In the genomic region with DNA sequence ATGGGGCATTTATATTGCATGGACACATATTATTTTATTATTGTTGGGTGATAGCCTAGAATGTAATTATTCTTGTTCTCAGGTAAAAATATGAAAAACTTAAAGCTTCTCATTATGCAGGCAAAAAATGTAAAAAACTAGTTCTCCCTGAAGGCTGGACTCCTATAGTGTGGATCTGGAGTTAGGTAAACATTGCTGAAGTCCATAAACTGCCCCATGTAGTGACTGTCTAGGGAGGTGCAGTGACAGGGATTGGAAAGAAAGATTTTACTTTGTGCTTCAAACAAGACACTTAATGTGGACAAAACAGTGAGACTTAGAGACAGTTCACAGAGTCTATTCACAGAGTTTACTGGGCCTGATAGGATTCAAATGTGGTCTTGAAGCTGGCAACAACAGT, we compare ENCODE assay signal across 23 cellular contexts. TPM values are rescaled to one million over a fixed set of nuclear protein-coding genes. Genes with fewer than 3 reads are reported as not detected.
A peak's percentile ranks its signal among the peaks of the same experiment; 100 is the strongest.
DNase-seq lines count a peak whose midpoint lies in the region; ATAC-seq, FAIRE-seq and TF ChIP-seq lines count a peak whose summit lies in the region.
"Had no signal": no experiment of that assay in that cellular context is flagged by ENCODE, and none has a peak within 500 bp of the region (broad histone marks: within the 10 kb centered on the region; RNA-seq: fewer than 3 reads in every experiment).

No MANE protein-coding gene starts in this region.

- H3K4me2 ChIP-seq in hepatocyte = no peak overlapping the region

- intact Hi-C loops in esophagus muscularis mucosa (cut with DNase I) = loop anchor here (5.0 kb wide), 1 partner anchor 205 kb away; no protein-coding TSS in a partner anchor
- intact Hi-C loops in upper lobe of right lung (cut with DNase I) = loop anchor here (10.0 kb wide), 1 partner anchor 203 kb away; no protein-coding TSS in a partner anchor

- CTCF ChIA-PET in T-cell (lab: Charles Lee) = no interaction called here

- H3K36me3 ChIP-seq in esophagus muscularis mucosa = no peaks in the 10 kb centered on the region
- H3K36me3 ChIP-seq in hepatocyte (replicated peaks; ENCODE audit: insufficient read depth, low read depth) = no peaks in the 10 kb centered on the region
- no peaks in the 10 kb centered on the region for H3K36me3 ChIP-seq in upper lobe of right lung

- peaks cover 3% of the 10 kb centered on the region for H3K9me3 Mint-ChIP-seq in osteocyte (ENCODE audit: unreplicated experiment)
- peaks cover 0 to 3% (median 0%) of the 10 kb centered on the region in 3 donors for H3K9me3 Mint-ChIP-seq in T-cell
- H3K9me3 Mint-ChIP-seq: activated CD4-positive, alpha-beta T cell treated with anti-CD3 and anti-CD28 coated beads, Interleukin-2, amount 10 ng/mL, durations not matched to agents 24 days and 14 days had no signal

- H3K27ac Mint-ChIP-seq in osteocyte (ENCODE audit: unreplicated experiment) (peak overlapping the region; percentile 15), T-cell (no peak overlapping the region)
- H3K27ac Mint-ChIP-seq: activated CD4-positive, alpha-beta T cell treated with anti-CD3 and anti-CD28 coated beads, Interleukin-2, amount 10 ng/mL, durations not matched to agents 24 days and 14 days; activated naive CD4-positive, alpha-beta T cell treated with anti-CD3 and anti-CD28 coated beads, Interleukin-2, amount 50 U/mL, for 72 hours had no signal

- H3K4me3 Mint-ChIP-seq in osteocyte (ENCODE audit: unreplicated experiment) = no peak overlapping the region
- no peak overlapping the region for H3K4me3 Mint-ChIP-seq in T-cell
- H3K4me3 Mint-ChIP-seq: activated CD4-positive, alpha-beta T cell treated with anti-CD3 and anti-CD28 coated beads, Interleukin-2, amount 10 ng/mL, durations not matched to agents 24 days and 14 days had no signal

- H3K4me1 ChIP-seq in esophagus muscularis mucosa = peaks cover 11 to 21% (median 15%) of the 10 kb centered on the region in 4 donors
- H3K4me1 ChIP-seq in hepatocyte (ENCODE audit: insufficient read depth) = peaks cover 22% of the 10 kb centered on the region
- H3K4me1 ChIP-seq in upper lobe of right lung = peaks cover 24% of the 10 kb centered on the region

- no peaks in the 10 kb centered on the region for H3K9me3 ChIP-seq in esophagus muscularis mucosa
- H3K9me3 ChIP-seq in hepatocyte (ENCODE audit: low read depth) = no peaks in the 10 kb centered on the region
- no peaks in the 10 kb centered on the region for H3K9me3 ChIP-seq in upper lobe of right lung

- no peak for DNase-seq in esophagus muscularis mucosa (ENCODE audit: extremely low spot score)
- DNase-seq in hepatocyte (ENCODE audit: low spot score) = no peak
- no peak for DNase-seq in osteocyte (ENCODE audit: extremely low spot score, unreplicated experiment)
- no peak for DNase-seq in upper lobe of right lung
- no peak for DNase-seq in SIG-M5 (lab: John Stamatoyannopoulos, UW)
- DNase-seq in caudate nucleus (lab: John Stamatoyannopoulos, UW) = no peak
- DNase-seq in T-cell = no peak
- no peak for DNase-seq in urothelium cell line (ENCODE audit: low spot score)
- DNase-seq: activated CD4-positive, alpha-beta T cell treated with anti-CD3 and anti-CD28 coated beads, Interleukin-2, amount 10 ng/mL, durations not matched to agents 24 days and 14 days; effector memory CD4-positive, alpha-beta T cell; NCI-H1105 treated with DMSO at 0.1 percent for 48 hours; retina; stimulated activated CD8-positive, alpha-beta memory T cell treated with anti-CD3 and anti-CD28 coated beads, Interleukin-4, amount 100 ng/mL, for 48 hours had no signal

- H4K20me1 ChIP-seq in hepatocyte (ENCODE audit: insufficient read depth, poor library complexity, severe bottlenecking) = no peaks in the 10 kb centered on the region

- H3K4me3 ChIP-seq in esophagus muscularis mucosa (no peak overlapping the region), hepatocyte (no peak overlapping the region), upper lobe of right lung (no peak overlapping the region)
- H3K4me3 ChIP-seq: SK-N-MC had no signal

- H3K27me3 ChIP-seq in esophagus muscularis mucosa (no peaks in the 10 kb centered on the region), hepatocyte (no peaks in the 10 kb centered on the region), upper lobe of right lung (no peaks in the 10 kb centered on the region)

- no peak for FAIRE-seq in urothelium cell line (lab: Jason Lieb, UNC)
- FAIRE-seq: D721Med, H1, RCC 7860 had no signal

- peaks cover 37% of the 10 kb centered on the region for H3K4me1 Mint-ChIP-seq in osteocyte (ENCODE audit: unreplicated experiment)
- no peaks in the 10 kb centered on the region for H3K4me1 Mint-ChIP-seq in T-cell
- H3K4me1 Mint-ChIP-seq: activated CD4-positive, alpha-beta T cell treated with anti-CD3 and anti-CD28 coated beads, Interleukin-2, amount 10 ng/mL, durations not matched to agents 24 days and 14 days had no signal

- TF ChIP-seq CTCF in esophagus muscularis mucosa (IDR thresholded peaks at IDR 0.05) (no peak), hepatocyte (IDR thresholded peaks at IDR 0.05; ENCODE audit: poor library complexity) (no peak), osteocyte (IDR thresholded peaks at IDR 0.05) (no peak), upper lobe of right lung (IDR thresholded peaks at IDR 0.05) (no peak)

- no peak for TF ChIP-seq POLR2A in esophagus muscularis mucosa (IDR thresholded peaks at IDR 0.05; ENCODE audit: low read depth)

- H3K27me3 Mint-ChIP-seq in osteocyte (ENCODE audit: unreplicated experiment) (no peaks in the 10 kb centered on the region), T-cell (no peaks in the 10 kb centered on the region)
- H3K27me3 Mint-ChIP-seq: activated CD4-positive, alpha-beta T cell treated with anti-CD3 and anti-CD28 coated beads, Interleukin-2, amount 10 ng/mL, durations not matched to agents 24 days and 14 days had no signal

- ATAC-seq in upper lobe of right lung (no peak), T-cell (replicated peaks in 1 of 4) (no peak)
- ATAC-seq: activated naive CD4-positive, alpha-beta T cell treated with anti-CD3 and anti-CD28 coated beads, Interleukin-2, amount 50 U/mL, for 72 hours had no signal

- POLR2A ChIA-PET in T-cell (lab: Charles Lee) = interaction anchor here in 1 of 2 donors (0.7 kb wide), 1 partner anchor 57 kb away, joined by 4 read pairs; no protein-coding TSS in a partner anchor

- TF ChIP-seq EP300 in esophagus muscularis mucosa (IDR thresholded peaks at IDR 0.05) = no peak

- H3K79me2 ChIP-seq in hepatocyte = no peaks in the 10 kb centered on the region

- H3K27ac ChIP-seq in esophagus muscularis mucosa (replicated peaks in 1 of 4) = peak overlapping the region; percentile 47 to 63 (median 58)
- H3K27ac ChIP-seq in hepatocyte = peak overlapping the region; percentile 8
- peak overlapping the region; percentile 69 for H3K27ac ChIP-seq in upper lobe of right lung
- H3K27ac ChIP-seq in caudate nucleus (ENCODE audit: low read depth, low read length) = no peak overlapping the region
- H3K27ac ChIP-seq: SK-N-MC, VCaP had no signal

- H3K9me2 ChIP-seq in hepatocyte (replicated peaks; ENCODE audit: insufficient read depth) = no peaks in the 10 kb centered on the region

- H2AFZ ChIP-seq in hepatocyte = no peak overlapping the region

- H3K36me3 Mint-ChIP-seq in osteocyte (ENCODE audit: unreplicated experiment) (no peaks in the 10 kb centered on the region), T-cell (no peaks in the 10 kb centered on the region)
- H3K36me3 Mint-ChIP-seq: activated naive CD4-positive, alpha-beta T cell treated with anti-CD3 and anti-CD28 coated beads, Interleukin-2, amount 50 U/mL, for 72 hours had no signal

RNA-seq across cellular contexts. Expression of gene ADH6, which starts 17.0 kb away (rescaled TPM):
- total RNA-seq in esophagus muscularis mucosa = not detected
- total RNA-seq in hepatocyte = 23.1 and 23.6 TPM in 2 replicates
- 11.9 and 16.0 TPM in 2 replicates for polyA plus RNA-seq in hepatocyte
- total RNA-seq in osteocyte = not detected in 2 replicates
- total RNA-seq in upper lobe of right lung = 0.61 TPM
- total RNA-seq in T-cell = under 1 TPM in 3 of 5 donors, not detected in 2; 0.13 to 0.20 (median 0.16) TPM
- total RNA-seq: activated CD4-positive, alpha-beta T cell treated with anti-CD3 and anti-CD28 coated beads, Interleukin-2, amount 10 ng/mL, durations not matched to agents 24 days and 14 days; activated naive CD4-positive, alpha-beta T cell treated with anti-CD3 and anti-CD28 coated beads, Interleukin-2, amount 50 U/mL, for 72 hours; esophagus mucosa; H1; NCI-H460; subcutaneous adipose tissue; T-helper 2 cell treated with Interferon-gamma antibody and Interleukin-4, amounts not matched to agents 100 ng/mL and 5 ng/mL, for 36 hours had no signal
- polyA plus RNA-seq: H1 had no signal

RNA-seq across cellular contexts. Expression of gene ADH4, which starts 58.0 kb away (rescaled TPM):
- 1 to 10 TPM in 1 of 4 donors, under 1 TPM in 3; 0.57 to 8.0 (median 0.75) TPM for total RNA-seq in esophagus muscularis mucosa
- 23.5 and 24.0 TPM in 2 replicates for total RNA-seq in hepatocyte
- polyA plus RNA-seq in hepatocyte = 9.2 and 11.0 TPM in 2 replicates
- not detected in 2 replicates for total RNA-seq in osteocyte
- total RNA-seq in upper lobe of right lung = 0.38 TPM
- under 1 TPM in 2 of 5 donors, not detected in 3; 0.33 to 0.64 TPM for total RNA-seq in T-cell
- total RNA-seq: activated CD4-positive, alpha-beta T cell treated with anti-CD3 and anti-CD28 coated beads, Interleukin-2, amount 10 ng/mL, durations not matched to agents 24 days and 14 days; activated naive CD4-positive, alpha-beta T cell treated with anti-CD3 and anti-CD28 coated beads, Interleukin-2, amount 50 U/mL, for 72 hours; H1; NCI-H460; T-helper 2 cell treated with Interferon-gamma antibody and Interleukin-4, amounts not matched to agents 100 ng/mL and 5 ng/mL, for 36 hours had no signal
- polyA plus RNA-seq: H1 had no signal

Comparison
In these comparisons a context has a peak if more than half of its experiments do, and no peak if none do; other contexts are left out.
1. RNA of gene ADH6, which starts 17.0 kb away (total RNA-seq): 23.1 to 23.6 TPM in hepatocyte; 0.61 TPM in upper lobe of right lung (single experiment), 0.13 to 0.20 TPM in T-cell, not detected in esophagus muscularis mucosa and not detected in osteocyte; every median in the first group is over 10 times any median in the second.